ENCODE assay signal across 1 cellular context in genomic region chr9:35537898-35538297, GRCh38.
TF ChIP-seq lines count a peak whose summit lies in the region.

No MANE protein-coding gene starts in this region.

TF ChIP-seq in SK-N-SH, 30 proteins besides CTCF, POLR2A, EP300 and RAD21 (continued from another document):
- no peak for TF ChIP-seq YY1 (IDR thresholded peaks at IDR 0.05; ENCODE audit: low read depth)
- TF ChIP-seq FOXM1 (IDR thresholded peaks at IDR 0.05; ENCODE audit: low read depth) = no peak
- no peak for TF ChIP-seq REST (IDR thresholded peaks at IDR 0.05; ENCODE audit: low read depth, low read length)
- TF ChIP-seq FOSL2 (IDR thresholded peaks at IDR 0.05; ENCODE audit: borderline replicate concordance, low read depth) = no peak
